ENCODE assay signal across 26 cellular contexts in the genomic region with DNA sequence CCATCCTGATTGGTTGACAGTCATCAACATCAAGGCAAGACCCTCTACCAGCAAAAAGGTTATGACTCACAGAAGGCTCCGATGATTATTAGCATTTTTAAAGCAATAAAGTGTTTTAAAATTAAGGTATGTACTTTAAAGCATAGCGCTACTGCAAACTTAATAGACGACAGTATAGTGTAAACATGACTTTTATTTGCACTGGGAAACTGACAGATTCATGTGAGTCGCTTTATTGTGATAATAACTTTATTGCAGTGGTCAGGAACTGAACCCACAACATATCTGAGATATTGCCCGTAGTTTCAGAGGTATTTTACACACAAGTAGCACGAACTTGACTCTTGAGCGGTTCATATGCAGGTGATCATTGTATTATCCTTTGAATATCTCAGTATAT.
DNase-seq lines count a peak whose midpoint lies in the region; ATAC-seq and TF ChIP-seq lines count a peak whose summit lies in the region.
"Had no signal": no experiment of that assay in that cellular context is flagged by ENCODE, and none has a peak within 500 bp of the region (broad histone marks: within the 10 kb centered on the region; RNA-seq: fewer than 3 reads in every experiment).

No MANE protein-coding gene starts in this region.

- intact Hi-C loops in left colon (cut with DNase I, micrococcal nuclease) = no loop called here

- H3K36me3 ChIP-seq in thoracic aorta = peaks cover 18% of the 10 kb centered on the region
- H3K36me3 ChIP-seq: BE2C, BLaER1 had no signal

- H3K4me3 Mint-ChIP-seq in T-helper 17 cell = no peak overlapping the region
- H3K4me3 Mint-ChIP-seq: CD14-positive monocyte; CD4-positive, alpha-beta memory T cell; CD4-positive, CD25-positive, alpha-beta regulatory T cell; CD8-positive, alpha-beta memory T cell had no signal

- H3K36me3 Mint-ChIP-seq in T-helper 17 cell (ENCODE audit: low read depth) = peaks cover 2% of the 10 kb centered on the region
- H3K36me3 Mint-ChIP-seq: CD14-positive monocyte; CD4-positive, alpha-beta memory T cell; CD4-positive, CD25-positive, alpha-beta regulatory T cell; CD8-positive, alpha-beta memory T cell had no signal

- no peak for TF ChIP-seq CTCF in thoracic aorta (IDR thresholded peaks at IDR 0.05)

- peaks cover under 1 to 45% of the 10 kb centered on the region in 2 donors for H3K4me1 ChIP-seq in thoracic aorta (ENCODE audit: control insufficient read depth in 1 of 2, low read depth in 2 of 2)
- H3K4me1 ChIP-seq: BE2C, BLaER1 had no signal

- H3K9me3 ChIP-seq in T-helper 17 cell (ENCODE audit: control insufficient read depth, low read length, poor library complexity, severe bottlenecking) = no peaks in the 10 kb centered on the region
- H3K9me3 ChIP-seq in thoracic aorta = no peaks in the 10 kb centered on the region
- H3K9me3 ChIP-seq: BE2C, BLaER1 had no signal

- H3K27ac ChIP-seq in thoracic aorta = peak overlapping the region; percentile 19 to 28
- H3K27ac ChIP-seq: BLaER1 had no signal

- no peaks in the 10 kb centered on the region for H3K4me1 Mint-ChIP-seq in T-helper 17 cell
- H3K4me1 Mint-ChIP-seq: CD14-positive monocyte; CD4-positive, alpha-beta memory T cell; CD4-positive, CD25-positive, alpha-beta regulatory T cell; CD8-positive, alpha-beta memory T cell had no signal

- DNase-seq in HEK293T (ENCODE audit: extremely low spot score) (no peak), T-helper 17 cell (no peak), left colon (no peak), thoracic aorta (ENCODE audit: low spot score) (no peak), cerebellar cortex (ENCODE audit: low spot score) (no peak)
- no peak for DNase-seq in activated naive CD4-positive, alpha-beta T cell (lab: John Stamatoyannopoulos, UW)
- no peak for DNase-seq in stimulated activated CD4-positive, alpha-beta T cell treated with anti-CD3 and anti-CD28 coated beads, Interleukin-4, amount 100 ng/mL, for 24 hours
- DNase-seq: 8988T; ACHN; BE2C; C1 segment of cervical spinal cord; CD4-positive, alpha-beta memory T cell; CD4-positive, CD25-positive, alpha-beta regulatory T cell; CD8-positive, alpha-beta memory T cell; COR-L47; DMS 273 treated with DMSO at 0.1 percent for 48 hours; DMS153; DMS53; DMS79; DND-41; EL; GDM1 had no signal

- H3K4me3 ChIP-seq in thoracic aorta = no peak overlapping the region
- H3K4me3 ChIP-seq: BLaER1, GM12878 had no signal

- peaks cover 17% of the 10 kb centered on the region for H3K27me3 Mint-ChIP-seq in T-helper 17 cell

- POLR2A ChIA-PET in HEK293T (lab: Yijun Ruan, JAX) = no interaction called here

- CTCF ChIA-PET in HEK293T (lab: Yijun Ruan, JAX) = no interaction called here

- ATAC-seq in T-helper 17 cell = no peak
- peak; percentile 73 for ATAC-seq in left colon
- ATAC-seq in thoracic aorta (ENCODE audit: insufficient number of reproducible peaks, low FRiP score, low read depth) = no peak
- ATAC-seq in HG02885 (IDR thresholded peaks at IDR 0.05; ENCODE audit: poor library complexity, unreplicated experiment) = no peak
- ATAC-seq: GM12878 had no signal

- H3K27me3 ChIP-seq in thoracic aorta (replicated peaks; ENCODE audit: insufficient read depth) = no peaks in the 10 kb centered on the region
- H3K27me3 ChIP-seq: BLaER1 had no signal

- peak overlapping the region; percentile 2 for H3K27ac Mint-ChIP-seq in T-helper 17 cell
- H3K27ac Mint-ChIP-seq: CD14-positive monocyte; CD4-positive, alpha-beta memory T cell; CD4-positive, CD25-positive, alpha-beta regulatory T cell; CD8-positive, alpha-beta memory T cell had no signal

TF ChIP-seq in HEK293T, 16 proteins besides CTCF, POLR2A, EP300 and RAD21:
- TF ChIP-seq FOXA1 (IDR thresholded peaks at IDR 0.05) (no peak), FOXM1 (IDR thresholded peaks at IDR 0.05; ENCODE audit: borderline replicate concordance) (no peak), SUZ12 (IDR thresholded peaks at IDR 0.05) (no peak), ARNT (IDR thresholded peaks at IDR 0.05) (no peak), FOXK2 (IDR thresholded peaks at IDR 0.05) (no peak), TARDBP (IDR thresholded peaks at IDR 0.05) (no peak)
- TF ChIP-seq, protein P1, sequence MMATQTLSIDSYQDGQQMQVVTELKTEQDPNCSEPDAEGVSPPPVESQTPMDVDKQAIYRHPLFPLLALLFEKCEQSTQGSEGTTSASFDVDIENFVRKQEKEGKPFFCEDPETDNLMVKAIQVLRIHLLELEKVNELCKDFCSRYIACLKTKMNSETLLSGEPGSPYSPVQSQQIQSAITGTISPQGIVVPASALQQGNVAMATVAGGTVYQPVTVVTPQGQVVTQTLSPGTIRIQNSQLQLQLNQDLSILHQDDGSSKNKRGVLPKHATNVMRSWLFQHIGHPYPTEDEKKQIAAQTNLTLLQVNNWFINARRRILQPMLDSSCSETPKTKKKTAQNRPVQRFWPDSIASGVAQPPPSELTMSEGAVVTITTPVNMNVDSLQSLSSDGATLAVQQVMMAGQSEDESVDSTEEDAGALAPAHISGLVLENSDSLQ (IDR thresholded peaks at IDR 0.05) = peak; percentile 30; the same call in 1 of the 2 replicates
